ENCODE assay signal across 1 cellular context in the genomic region with DNA sequence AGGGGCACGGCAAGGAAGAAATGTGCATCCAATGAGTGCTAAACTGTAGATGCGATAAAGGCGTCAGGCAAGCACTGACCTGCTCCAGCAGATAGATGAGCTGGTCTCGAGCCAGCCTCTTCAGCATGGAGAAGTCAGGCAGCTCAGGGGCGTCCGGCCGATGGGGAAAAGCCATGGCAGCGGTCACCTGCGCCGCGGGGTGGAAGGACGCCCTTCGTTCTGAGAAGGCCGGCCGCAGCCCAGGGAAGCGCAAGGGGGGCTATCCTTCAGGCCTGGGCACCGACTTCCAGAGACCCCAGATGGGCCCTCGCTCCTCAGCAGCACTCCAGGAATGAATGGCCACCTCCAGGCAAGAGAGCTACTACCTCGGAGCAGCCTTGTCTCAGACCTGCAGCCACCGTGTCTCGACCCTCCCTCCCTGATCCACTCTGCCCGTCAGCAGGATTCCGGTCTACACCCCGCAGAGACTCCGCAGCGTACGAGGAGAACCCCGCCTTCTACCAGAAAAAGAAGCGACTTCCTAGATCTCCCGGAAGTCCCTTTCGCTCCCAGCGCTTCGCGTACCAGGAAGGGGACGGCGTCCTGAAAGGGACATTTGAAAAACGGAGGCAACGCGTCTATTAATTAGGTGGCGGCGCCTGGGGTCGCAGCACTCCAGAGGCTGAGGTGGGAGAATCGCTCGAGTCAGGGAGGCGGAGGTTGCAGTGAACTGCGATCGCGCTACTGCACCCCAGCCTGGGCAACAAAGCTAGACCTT.
TF ChIP-seq lines count a peak whose summit lies in the region.

TSS of gene VPS33B (minus strand) at position 520 of the 757 bp plus-strand sequence. CDS start at position 175, 345 bp downstream.

TF ChIP-seq in K562, 482 proteins besides CTCF, POLR2A, EP300 and RAD21 (continued from another document):
- TF ChIP-seq THAP12 (CRISPR knock-in tag; IDR thresholded peaks at IDR 0.05) (no peak), U2AF2 (optimal IDR thresholded peaks at IDR 0.05; ENCODE audit: low read depth, low read length) (no peak), ZBTB49 (CRISPR knock-in tag; IDR thresholded peaks at IDR 0.05; ENCODE audit: borderline replicate concordance) (no peak)
